Comparison of ENCODE assay signal across 1 cellular context in the genomic region with DNA sequence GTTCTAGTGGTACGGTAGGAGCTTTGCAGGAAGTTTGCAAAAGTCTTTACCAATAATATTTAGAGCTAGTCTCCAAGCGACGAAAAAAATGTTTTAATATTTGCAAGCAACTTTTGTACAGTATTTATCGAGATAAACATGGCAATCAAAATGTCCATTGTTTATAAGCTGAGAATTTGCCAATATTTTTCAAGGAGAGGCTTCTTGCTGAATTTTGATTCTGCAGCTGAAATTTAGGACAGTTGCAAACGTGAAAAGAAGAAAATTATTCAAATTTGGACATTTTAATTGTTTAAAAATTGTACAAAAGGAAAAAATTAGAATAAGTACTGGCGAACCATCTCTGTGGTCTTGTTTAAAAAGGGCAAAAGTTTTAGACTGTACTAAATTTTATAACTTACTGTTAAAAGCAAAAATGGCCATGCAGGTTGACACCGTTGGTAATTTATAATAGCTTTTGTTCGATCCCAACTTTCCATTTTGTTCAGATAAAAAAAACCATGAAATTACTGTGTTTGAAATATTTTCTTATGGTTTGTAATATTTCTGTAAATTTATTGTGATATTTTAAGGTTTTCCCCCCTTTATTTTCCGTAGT.
TF ChIP-seq lines count a peak whose summit lies in the region.

No MANE protein-coding gene starts in this region.

TF ChIP-seq in WTC11, 78 proteins besides CTCF, POLR2A, EP300 and RAD21 (continued from another document):
- TF ChIP-seq, protein P1, sequence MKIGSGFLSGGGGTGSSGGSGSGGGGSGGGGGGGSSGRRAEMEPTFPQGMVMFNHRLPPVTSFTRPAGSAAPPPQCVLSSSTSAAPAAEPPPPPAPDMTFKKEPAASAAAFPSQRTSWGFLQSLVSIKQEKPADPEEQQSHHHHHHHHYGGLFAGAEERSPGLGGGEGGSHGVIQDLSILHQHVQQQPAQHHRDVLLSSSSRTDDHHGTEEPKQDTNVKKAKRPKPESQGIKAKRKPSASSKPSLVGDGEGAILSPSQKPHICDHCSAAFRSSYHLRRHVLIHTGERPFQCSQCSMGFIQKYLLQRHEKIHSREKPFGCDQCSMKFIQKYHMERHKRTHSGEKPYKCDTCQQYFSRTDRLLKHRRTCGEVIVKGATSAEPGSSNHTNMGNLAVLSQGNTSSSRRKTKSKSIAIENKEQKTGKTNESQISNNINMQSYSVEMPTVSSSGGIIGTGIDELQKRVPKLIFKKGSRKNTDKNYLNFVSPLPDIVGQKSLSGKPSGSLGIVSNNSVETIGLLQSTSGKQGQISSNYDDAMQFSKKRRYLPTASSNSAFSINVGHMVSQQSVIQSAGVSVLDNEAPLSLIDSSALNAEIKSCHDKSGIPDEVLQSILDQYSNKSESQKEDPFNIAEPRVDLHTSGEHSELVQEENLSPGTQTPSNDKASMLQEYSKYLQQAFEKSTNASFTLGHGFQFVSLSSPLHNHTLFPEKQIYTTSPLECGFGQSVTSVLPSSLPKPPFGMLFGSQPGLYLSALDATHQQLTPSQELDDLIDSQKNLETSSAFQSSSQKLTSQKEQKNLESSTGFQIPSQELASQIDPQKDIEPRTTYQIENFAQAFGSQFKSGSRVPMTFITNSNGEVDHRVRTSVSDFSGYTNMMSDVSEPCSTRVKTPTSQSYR (CRISPR knock-in tag; IDR thresholded peaks at IDR 0.05), result no peak
